In the genomic region with DNA sequence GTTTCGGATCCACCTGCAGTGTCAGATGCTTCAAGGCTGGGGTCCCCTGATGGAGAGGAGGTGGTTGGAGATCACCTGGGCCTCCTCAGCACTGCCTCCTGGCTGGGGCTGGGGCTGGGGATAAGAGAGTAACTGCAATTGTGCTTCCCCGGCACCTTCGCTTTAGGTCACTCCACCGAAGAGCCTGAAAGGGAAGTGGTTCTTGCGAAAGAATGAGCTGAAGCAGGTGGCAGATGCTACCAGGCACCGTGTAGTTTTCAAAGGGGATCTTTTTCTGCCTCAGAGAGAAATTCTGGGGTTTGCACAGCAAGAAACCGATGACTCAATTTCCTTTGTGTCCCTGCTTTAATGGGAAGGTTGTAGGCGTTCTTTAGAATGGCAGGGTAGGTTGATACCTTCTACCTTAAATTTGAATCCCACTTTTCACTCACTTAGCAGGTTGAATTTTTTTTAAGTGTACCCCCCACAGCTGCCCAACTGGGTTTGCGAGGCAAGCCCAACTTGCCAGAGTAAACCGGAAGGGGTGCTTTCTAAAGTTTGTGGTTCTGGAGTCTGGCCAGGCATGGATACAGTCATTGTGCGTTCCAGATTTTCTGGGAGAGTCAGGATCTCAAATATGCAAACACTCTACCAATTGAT, we compare ENCODE assay signal across 8 cellular contexts. TPM values are rescaled to one million over a fixed set of nuclear protein-coding genes. Genes with fewer than 3 reads are reported as not detected.
DNase-seq lines count a peak whose midpoint lies in the region; ATAC-seq, FAIRE-seq and TF ChIP-seq lines count a peak whose summit lies in the region.

No MANE protein-coding gene starts in this region.

- peak overlapping the region; percentile 99 for H3K4me3 Mint-ChIP-seq in T-helper 17 cell
- H3K4me3 Mint-ChIP-seq in central memory CD8-positive, alpha-beta T cell, result peak overlapping the region; percentile 87

- peak; percentile 71 for DNase-seq in AG20443 (ENCODE audit: low spot score)
- DNase-seq in T-helper 17 cell, result peak; percentile 18 to 54 (median 38)
- DNase-seq in central memory CD8-positive, alpha-beta T cell (ENCODE audit: low spot score in 2 of 2), result peak in 1 of 2 donors; percentile 64
- DNase-seq in pancreas, result no peak
- DNase-seq in SK-N-DZ (ENCODE audit: low spot score), result no peak

- no peaks in the 10 kb centered on the region for H3K27me3 Mint-ChIP-seq in T-helper 17 cell
- no peaks in the 10 kb centered on the region for H3K27me3 Mint-ChIP-seq in central memory CD8-positive, alpha-beta T cell

- H3K9me3 Mint-ChIP-seq in central memory CD8-positive, alpha-beta T cell, result no peaks in the 10 kb centered on the region

- no peak for TF ChIP-seq CTCF in pancreas (IDR thresholded peaks at IDR 0.05)

- H3K27ac ChIP-seq in skeletal muscle tissue (ENCODE audit: low read depth, low read length) (no peak overlapping the region), pancreas (peak overlapping the region in 2 of 4 donors; percentile 13 to 20)

- H3K4me1 ChIP-seq in skeletal muscle tissue (ENCODE audit: control insufficient read depth in 3 of 3, insufficient read depth in 3 of 3, low read length in 3 of 3), result peaks cover 17 to 54% (median 28%) of the 10 kb centered on the region in 3 donors
- H3K4me1 ChIP-seq in pancreas, result peaks cover 6 to 38% (median 17%) of the 10 kb centered on the region in 3 donors

- no peak overlapping the region for H3K9ac ChIP-seq in skeletal muscle tissue (ENCODE audit: low read depth in 1 of 3, low read length in 3 of 3)

- ATAC-seq in GM19351 (IDR thresholded peaks at IDR 0.05; ENCODE audit: unreplicated experiment) (peak; percentile 44), HG03432 (IDR thresholded peaks at IDR 0.05; ENCODE audit: unreplicated experiment) (peak; percentile 65), T-helper 17 cell (peak; percentile 65), pancreas (no peak)
- ATAC-seq in central memory CD8-positive, alpha-beta T cell (replicated peaks; ENCODE audit: extremely low read depth, poor library complexity, severe bottlenecking), result peak; percentile 53

- intact Hi-C loops in pancreas (cut with DNase I), result loop anchor here in 2 of 3 donors (5.0 to 10.0 kb wide), 2 partner anchors 33 to 139 kb away; no protein-coding TSS in a partner anchor

- WGBS in pancreas, 2 donors, result 65 to 72% methylated on average over 11 of the region's 11 CpGs

- H3K27me3 ChIP-seq in skeletal muscle tissue (ENCODE audit: control insufficient read depth in 3 of 3, insufficient read depth in 3 of 3, low read length in 3 of 3), result peaks cover 0 to 5% (median 0%) of the 10 kb centered on the region in 3 donors
- H3K27me3 ChIP-seq in pancreas, result no peaks in the 10 kb centered on the region

- peaks cover 71% of the 10 kb centered on the region for H3K4me1 Mint-ChIP-seq in T-helper 17 cell
- peaks cover 83% of the 10 kb centered on the region for H3K4me1 Mint-ChIP-seq in central memory CD8-positive, alpha-beta T cell

- no peaks in the 10 kb centered on the region for H3K36me3 ChIP-seq in skeletal muscle tissue (ENCODE audit: control insufficient read depth in 3 of 3, insufficient read depth in 3 of 3, low read length in 3 of 3)
- H3K36me3 ChIP-seq in pancreas, result no peaks in the 10 kb centered on the region

- no peak for FAIRE-seq in pancreas (lab: Jason Lieb, UNC)

- peak overlapping the region; percentile 99 for H3K27ac Mint-ChIP-seq in T-helper 17 cell
- H3K27ac Mint-ChIP-seq in central memory CD8-positive, alpha-beta T cell (ENCODE audit: low read depth), result peak overlapping the region; percentile 94

- H3K4me3 ChIP-seq in skeletal muscle tissue (ENCODE audit: low read length in 3 of 3), result peak overlapping the region; percentile 2 to 27 (median 13)
- peak overlapping the region in 1 of 4 donors; percentile 92 for H3K4me3 ChIP-seq in pancreas

- H3K36me3 Mint-ChIP-seq in T-helper 17 cell (ENCODE audit: low read depth), result peaks cover 24% of the 10 kb centered on the region
- peaks cover 90% of the 10 kb centered on the region for H3K36me3 Mint-ChIP-seq in central memory CD8-positive, alpha-beta T cell (ENCODE audit: insufficient read depth)

- H3K9me3 ChIP-seq in T-helper 17 cell (ENCODE audit: control insufficient read depth, low read length, poor library complexity, severe bottlenecking) (peaks cover 6% of the 10 kb centered on the region), skeletal muscle tissue (ENCODE audit: control insufficient read depth in 3 of 3, low read length in 3 of 3) (no peaks in the 10 kb centered on the region), pancreas (no peaks in the 10 kb centered on the region)

RNA-seq across cellular contexts. Expression of a gene that starts 5.3 kb away (rescaled TPM):
- total RNA-seq in T-helper 17 cell (1,000 to 10,000 TPM; 1,118 to 1,497 TPM), skeletal muscle tissue (133 TPM), pancreas (100 to 1,000 TPM; 343 to 677 (median 391) TPM)
- polyA plus RNA-seq in pancreas, result 100 to 1,000 TPM; 133 TPM
- 0.61 and 1.4 TPM in 2 replicates for polyA plus RNA-seq in SK-N-DZ (2014; cell fraction: cytosol; rRNA removed)
- 0.12 and 0.39 TPM in 2 replicates for polyA plus RNA-seq in SK-N-DZ (2014; cell fraction: nucleus; rRNA removed)

Comparison
In these comparisons a context has a peak if more than half of its experiments do, and no peak if none do; other contexts are left out.
1. DNase-seq: peak in AG20443 (single experiment) and T-helper 17 cell (3 of 3); none in pancreas (0 of 6) and SK-N-DZ (single experiment).
2. ATAC-seq: peak in GM19351 (single experiment), HG03432 (single experiment), T-helper 17 cell (single experiment) and central memory CD8-positive, alpha-beta T cell (single experiment); none in pancreas (0 of 4).